21 cellular contexts compared by ENCODE assay signal in genomic region chr11:125314264-125315087, GRCh38.
DNase-seq lines count a peak whose midpoint lies in the region; ATAC-seq and TF ChIP-seq lines count a peak whose summit lies in the region.
"Had no signal": no experiment of that assay in that cellular context is flagged by ENCODE, and none has a peak within 500 bp of the region (broad histone marks: within the 10 kb centered on the region; RNA-seq: fewer than 3 reads in every experiment).

No MANE protein-coding gene starts in this region.

- no peak overlapping the region for H3K4me3 Mint-ChIP-seq in natural killer cell treated with Interleukin-12 subunit alpha and Interleukin-12 subunit beta and Interleukin-15 and Interleukin-18, amount 100 ng/mL, for 72 hours
- no peak overlapping the region for H3K4me3 Mint-ChIP-seq in natural killer cell
- no peak overlapping the region for H3K4me3 Mint-ChIP-seq in neural progenitor cell
- H3K4me3 Mint-ChIP-seq in CD8-positive, alpha-beta T cell: no peak overlapping the region
- H3K4me3 Mint-ChIP-seq: activated CD4-positive, alpha-beta T cell treated with anti-CD3 and anti-CD28 coated beads, Interleukin-2, amount 10 ng/mL, durations not matched to agents 7 days and 5 days; activated naive CD8-positive, alpha-beta T cell treated with anti-CD3 and anti-CD28 coated beads, Interleukin-2, amount 10 ng/mL, durations not matched to agents 7 days and 5 days; activated T-helper 17 cell treated with anti-CD3 and anti-CD28 coated beads, Interleukin-2, amount 50 U/mL, for 72 hours; B cell; T-helper 17 cell; type B pancreatic cell had no signal

- no peaks in the 10 kb centered on the region for H3K79me2 ChIP-seq in neural progenitor cell (ENCODE audit: low read depth)

- no peak overlapping the region for H3K27ac ChIP-seq in neural progenitor cell
- no peak overlapping the region for H3K27ac ChIP-seq in upper lobe of right lung
- no peak overlapping the region for H3K27ac ChIP-seq in CD8-positive, alpha-beta T cell (ENCODE audit: low read depth, low read length)
- H3K27ac ChIP-seq: brain microvascular endothelial cell, GM23248, neutrophil, SK-N-MC had no signal

- H3K4me1 Mint-ChIP-seq in natural killer cell treated with Interleukin-12 subunit alpha and Interleukin-12 subunit beta and Interleukin-15 and Interleukin-18, amount 100 ng/mL, for 72 hours (ENCODE audit: low read depth in 2 of 2): no peaks in the 10 kb centered on the region
- no peaks in the 10 kb centered on the region for H3K4me1 Mint-ChIP-seq in natural killer cell
- H3K4me1 Mint-ChIP-seq in neural progenitor cell: peaks cover 18% of the 10 kb centered on the region
- H3K4me1 Mint-ChIP-seq in CD8-positive, alpha-beta T cell (ENCODE audit: low read depth): no peaks in the 10 kb centered on the region
- H3K4me1 Mint-ChIP-seq: activated CD4-positive, alpha-beta T cell treated with anti-CD3 and anti-CD28 coated beads, Interleukin-2, amount 10 ng/mL, durations not matched to agents 7 days and 5 days; activated naive CD8-positive, alpha-beta T cell treated with anti-CD3 and anti-CD28 coated beads, Interleukin-2, amount 10 ng/mL, durations not matched to agents 7 days and 5 days; activated T-helper 17 cell treated with anti-CD3 and anti-CD28 coated beads, Interleukin-2, amount 50 U/mL, for 72 hours; B cell had no signal

- no peaks in the 10 kb centered on the region for H3K36me3 ChIP-seq in neural progenitor cell
- H3K36me3 ChIP-seq in upper lobe of right lung: no peaks in the 10 kb centered on the region
- no peaks in the 10 kb centered on the region for H3K36me3 ChIP-seq in CD8-positive, alpha-beta T cell (ENCODE audit: insufficient read depth, low read length)
- H3K36me3 ChIP-seq: brain microvascular endothelial cell, neutrophil had no signal

- no peaks in the 10 kb centered on the region for H3F3A ChIP-seq in neural progenitor cell (ENCODE audit: low read depth)

- H3K4me3 ChIP-seq in neural progenitor cell: no peak overlapping the region
- H3K4me3 ChIP-seq in upper lobe of right lung: no peak overlapping the region
- no peak overlapping the region for H3K4me3 ChIP-seq in CD8-positive, alpha-beta T cell (ENCODE audit: low read depth, low read length)
- H3K4me3 ChIP-seq: GM23248, SK-N-MC had no signal

- DNase-seq in natural killer cell treated with Interleukin-12 subunit alpha and Interleukin-12 subunit beta and Interleukin-15 and Interleukin-18, amount 100 ng/mL, for 72 hours (ENCODE audit: low spot score): peak; percentile 48
- DNase-seq in natural killer cell (no peak), cardiac septum (ENCODE audit: low spot score) (peak; percentile 71), neural progenitor cell (ENCODE audit: low spot score) (no peak), upper lobe of right lung (no peak)
- no peak for DNase-seq in CD8-positive, alpha-beta T cell
- DNase-seq in stimulated activated CD4-positive, alpha-beta T cell treated with anti-CD3 and anti-CD28 coated beads, Interleukin-4, amount 100 ng/mL, for 24 hours: no peak
- DNase-seq: activated CD4-positive, alpha-beta T cell treated with anti-CD3 and anti-CD28 coated beads, Interleukin-2, amount 10 ng/mL, durations not matched to agents 7 days and 5 days; activated naive CD8-positive, alpha-beta T cell treated with anti-CD3 and anti-CD28 coated beads, Interleukin-2, amount 10 ng/mL, durations not matched to agents 7 days and 5 days; cortex of kidney; NCI-H2081 treated with DMSO at 0.1 percent for 48 hours; stimulated activated CD4-positive, alpha-beta T cell treated with anti-CD3 and anti-CD28 coated beads, Interleukin-4, amount 100 ng/mL, for 4 hours; T-helper 17 cell had no signal

- no peaks in the 10 kb centered on the region for H3K9me3 ChIP-seq in neural progenitor cell (ENCODE audit: low read depth)
- H3K9me3 ChIP-seq in upper lobe of right lung: no peaks in the 10 kb centered on the region
- H3K9me3 ChIP-seq in CD8-positive, alpha-beta T cell (ENCODE audit: low read length): no peaks in the 10 kb centered on the region
- H3K9me3 ChIP-seq: neutrophil had no signal

- intact Hi-C loops in natural killer cell (cut with micrococcal nuclease): no loop called here
- intact Hi-C loops in cardiac septum (cut with DNase I): no loop called here
- intact Hi-C loops in upper lobe of right lung (cut with DNase I): no loop called here
- intact Hi-C loops in CD8-positive, alpha-beta T cell (cut with DNase I, micrococcal nuclease): no loop called here

- peak in 1 of 2 donors; percentile 43 for ATAC-seq in natural killer cell treated with Interleukin-12 subunit alpha and Interleukin-12 subunit beta and Interleukin-15 and Interleukin-18, amount 100 ng/mL, for 72 hours
- ATAC-seq in natural killer cell (no peak), upper lobe of right lung (peak; percentile 20), HG02798 (IDR thresholded peaks at IDR 0.05; ENCODE audit: poor library complexity, unreplicated experiment) (no peak)
- ATAC-seq in CD8-positive, alpha-beta T cell: no peak
- ATAC-seq: activated T-helper 17 cell treated with anti-CD3 and anti-CD28 coated beads, Interleukin-2, amount 50 U/mL, for 72 hours; T-helper 17 cell had no signal

- no peak overlapping the region for H2AFZ ChIP-seq in neural progenitor cell (replicated peaks)
- H2AFZ ChIP-seq: GM23248 had no signal

- H3K9ac ChIP-seq in neural progenitor cell: no peak overlapping the region
- H3K9ac ChIP-seq: GM23248 had no signal

- H3K27ac Mint-ChIP-seq in natural killer cell treated with Interleukin-12 subunit alpha and Interleukin-12 subunit beta and Interleukin-15 and Interleukin-18, amount 100 ng/mL, for 72 hours: no peak overlapping the region
- H3K27ac Mint-ChIP-seq in natural killer cell (no peak overlapping the region), neural progenitor cell (no peak overlapping the region)
- no peak overlapping the region for H3K27ac Mint-ChIP-seq in CD8-positive, alpha-beta T cell
- H3K27ac Mint-ChIP-seq: activated CD4-positive, alpha-beta T cell treated with anti-CD3 and anti-CD28 coated beads, Interleukin-2, amount 10 ng/mL, durations not matched to agents 7 days and 5 days; activated naive CD8-positive, alpha-beta T cell treated with anti-CD3 and anti-CD28 coated beads, Interleukin-2, amount 10 ng/mL, durations not matched to agents 7 days and 5 days; activated T-helper 17 cell treated with anti-CD3 and anti-CD28 coated beads, Interleukin-2, amount 50 U/mL, for 72 hours; B cell; T-helper 17 cell; type B pancreatic cell had no signal

- H4K20me1 ChIP-seq in neural progenitor cell (ENCODE audit: low read depth): no peaks in the 10 kb centered on the region

- POLR2A ChIA-PET in CD8-positive, alpha-beta T cell (lab: Charles Lee): no interaction called here

- H3K36me3 Mint-ChIP-seq in natural killer cell treated with Interleukin-12 subunit alpha and Interleukin-12 subunit beta and Interleukin-15 and Interleukin-18, amount 100 ng/mL, for 72 hours: no peaks in the 10 kb centered on the region
- H3K36me3 Mint-ChIP-seq in natural killer cell (no peaks in the 10 kb centered on the region), neural progenitor cell (peaks cover 31% of the 10 kb centered on the region)
- no peaks in the 10 kb centered on the region for H3K36me3 Mint-ChIP-seq in CD8-positive, alpha-beta T cell
- H3K36me3 Mint-ChIP-seq: activated naive CD8-positive, alpha-beta T cell treated with anti-CD3 and anti-CD28 coated beads, Interleukin-2, amount 10 ng/mL, durations not matched to agents 7 days and 5 days had no signal

- H3K4me1 ChIP-seq in neural progenitor cell (peaks cover 16% of the 10 kb centered on the region), upper lobe of right lung (peaks cover 7% of the 10 kb centered on the region)
- H3K4me1 ChIP-seq in CD8-positive, alpha-beta T cell (ENCODE audit: insufficient read depth, low read length): no peaks in the 10 kb centered on the region

- H3K27me3 Mint-ChIP-seq in natural killer cell treated with Interleukin-12 subunit alpha and Interleukin-12 subunit beta and Interleukin-15 and Interleukin-18, amount 100 ng/mL, for 72 hours: peaks cover 19 to 30% of the 10 kb centered on the region in 2 donors
- peaks cover 18 to 31% of the 10 kb centered on the region in 2 donors for H3K27me3 Mint-ChIP-seq in natural killer cell (ENCODE audit: low read depth in 2 of 2)
- H3K27me3 Mint-ChIP-seq in neural progenitor cell (ENCODE audit: insufficient read depth, low read depth): peaks cover 11% of the 10 kb centered on the region
- H3K27me3 Mint-ChIP-seq in CD8-positive, alpha-beta T cell (ENCODE audit: low read depth): peaks cover 15% of the 10 kb centered on the region

- H3K9me3 Mint-ChIP-seq in natural killer cell treated with Interleukin-12 subunit alpha and Interleukin-12 subunit beta and Interleukin-15 and Interleukin-18, amount 100 ng/mL, for 72 hours: no peaks in the 10 kb centered on the region
- H3K9me3 Mint-ChIP-seq in natural killer cell: no peaks in the 10 kb centered on the region
- peaks cover 14% of the 10 kb centered on the region for H3K9me3 Mint-ChIP-seq in neural progenitor cell
- no peaks in the 10 kb centered on the region for H3K9me3 Mint-ChIP-seq in CD8-positive, alpha-beta T cell
- H3K9me3 Mint-ChIP-seq: activated CD4-positive, alpha-beta T cell treated with anti-CD3 and anti-CD28 coated beads, Interleukin-2, amount 10 ng/mL, durations not matched to agents 7 days and 5 days; activated naive CD8-positive, alpha-beta T cell treated with anti-CD3 and anti-CD28 coated beads, Interleukin-2, amount 10 ng/mL, durations not matched to agents 7 days and 5 days; activated T-helper 17 cell treated with anti-CD3 and anti-CD28 coated beads, Interleukin-2, amount 50 U/mL, for 72 hours had no signal

- peak overlapping the region; percentile 42 for H3K4me2 ChIP-seq in neural progenitor cell

- TF ChIP-seq CTCF in natural killer cell (IDR thresholded peaks at IDR 0.05) (no peak), neural progenitor cell (IDR thresholded peaks at IDR 0.05) (no peak), upper lobe of right lung (IDR thresholded peaks at IDR 0.05) (no peak)
- TF ChIP-seq CTCF in CD8-positive, alpha-beta T cell (IDR thresholded peaks at IDR 0.05): no peak

- CTCF ChIA-PET in CD8-positive, alpha-beta T cell (lab: Charles Lee): no interaction called here

- H3K27me3 ChIP-seq in neural progenitor cell: no peaks in the 10 kb centered on the region
- no peaks in the 10 kb centered on the region for H3K27me3 ChIP-seq in upper lobe of right lung
- no peaks in the 10 kb centered on the region for H3K27me3 ChIP-seq in CD8-positive, alpha-beta T cell (ENCODE audit: insufficient read depth, low read length)
- H3K27me3 ChIP-seq: brain microvascular endothelial cell had no signal

Comparison
In these comparisons a context has a peak if more than half of its experiments do, and no peak if none do; other contexts are left out.
1. DNase-seq: peak in natural killer cell treated with Interleukin-12 subunit alpha and Interleukin-12 subunit beta and Interleukin-15 and Interleukin-18, amount 100 ng/mL, for 72 hours (single experiment) and cardiac septum (single experiment); none in natural killer cell (single experiment), neural progenitor cell (single experiment), upper lobe of right lung (single experiment), CD8-positive, alpha-beta T cell (0 of 7) and stimulated activated CD4-positive, alpha-beta T cell treated with anti-CD3 and anti-CD28 coated beads, Interleukin-4, amount 100 ng/mL, for 24 hours (single experiment).